ENCODE assay signal across 8 cellular contexts in genomic region chr12:64824500-64825142, GRCh38. TPM values are rescaled to one million over a fixed set of nuclear protein-coding genes. Genes with fewer than 3 reads are reported as not detected.
DNase-seq lines count a peak whose midpoint lies in the region; ATAC-seq lines count a peak whose summit lies in the region.

Gene TBC1D30, plus strand, starts transcription at chr12:64824647. Its CDS starts 233 bp downstream, at chr12:64824880.

- H4K8ac ChIP-seq in trophoblast cell (ENCODE audit: low read depth, low read length): no peak within 1 kb of the TSS

- no peaks in the 10 kb centered on the region for H3K36me3 ChIP-seq in trophoblast cell (ENCODE audit: control insufficient read depth in 1 of 2, insufficient read depth in 2 of 2, low read length in 2 of 2)

- peaks cover 10% of the 10 kb centered on the region for H3K4me1 Mint-ChIP-seq in activated naive CD8-positive, alpha-beta T cell treated with anti-CD3 and anti-CD28 coated beads, Interleukin-2, amount 10 ng/mL, durations not matched to agents 7 days and 5 days

- peaks cover 14 to 15% of the 10 kb centered on the region in 2 experiments for H3K4me1 ChIP-seq in trophoblast cell (ENCODE audit: control insufficient read depth in 1 of 2, insufficient read depth in 2 of 2, low read length in 2 of 2)

- H3K23ac ChIP-seq in trophoblast cell (ENCODE audit: low read length): no peak within 1 kb of the TSS

- POLR2A ChIA-PET in activated naive CD8-positive, alpha-beta T cell treated with anti-CD3 and anti-CD28 coated beads, Interleukin-2, amount 10 ng/mL, durations not matched to agents 7 days and 5 days (lab: Charles Lee): no interaction called here

- H4K91ac ChIP-seq in trophoblast cell (ENCODE audit: low read depth, low read length): no peak within 1 kb of the TSS

- no peaks in the 10 kb centered on the region for H3K9me3 Mint-ChIP-seq in activated naive CD8-positive, alpha-beta T cell treated with anti-CD3 and anti-CD28 coated beads, Interleukin-2, amount 10 ng/mL, durations not matched to agents 7 days and 5 days

- no peak within 1 kb of the TSS for H2AK5ac ChIP-seq in trophoblast cell (ENCODE audit: low read length)

- WGBS in trophoblast cell (ENCODE audit: extremely low coverage, insufficient coverage, insufficient read length): no CpG with 5 or more reads among the region's 69 CpGs

- peaks cover 70% of the 10 kb centered on the region for H3K27me3 Mint-ChIP-seq in activated naive CD8-positive, alpha-beta T cell treated with anti-CD3 and anti-CD28 coated beads, Interleukin-2, amount 10 ng/mL, durations not matched to agents 7 days and 5 days

- H3K4ac ChIP-seq in trophoblast cell (ENCODE audit: low read depth, low read length): no peak within 1 kb of the TSS

- peak; percentile 58 for ATAC-seq in HG03066 (IDR thresholded peaks at IDR 0.05; ENCODE audit: low read depth, unreplicated experiment)
- ATAC-seq in activated naive CD8-positive, alpha-beta T cell treated with anti-CD3 and anti-CD28 coated beads, Interleukin-2, amount 10 ng/mL, durations not matched to agents 7 days and 5 days (ENCODE audit: low read depth): peak; percentile 65
- ATAC-seq in left cardiac atrium: peak; percentile 65 to 89
- no peak for ATAC-seq in HG03108 (IDR thresholded peaks at IDR 0.05; ENCODE audit: unreplicated experiment)

- no peak within 1 kb of the TSS for H2BK120ac ChIP-seq in trophoblast cell (ENCODE audit: insufficient read depth, low read length, poor library complexity)

- intact Hi-C loops in left cardiac atrium (cut with DNase I): no loop called here

- no peaks in the 10 kb centered on the region for H3K79me1 ChIP-seq in trophoblast cell (ENCODE audit: low read length)

- peak within 1 kb of the TSS; percentile 69 for H3K4me3 Mint-ChIP-seq in activated naive CD8-positive, alpha-beta T cell treated with anti-CD3 and anti-CD28 coated beads, Interleukin-2, amount 10 ng/mL, durations not matched to agents 7 days and 5 days

- H2BK5ac ChIP-seq in trophoblast cell (ENCODE audit: low read depth, low read length, poor library complexity): no peak within 1 kb of the TSS

- no peak within 1 kb of the TSS for H3K18ac ChIP-seq in trophoblast cell (ENCODE audit: low read length)

- H3K14ac ChIP-seq in trophoblast cell (ENCODE audit: low read length): no peak within 1 kb of the TSS

- H3K79me2 ChIP-seq in trophoblast cell (ENCODE audit: control insufficient read depth, insufficient read depth, low read length, poor library complexity): no peaks in the 10 kb centered on the region

- H3K9me3 ChIP-seq in trophoblast cell (ENCODE audit: insufficient read depth, low read depth, low read length): peaks cover 7% of the 10 kb centered on the region

- no peak within 1 kb of the TSS for H3K27ac Mint-ChIP-seq in activated naive CD8-positive, alpha-beta T cell treated with anti-CD3 and anti-CD28 coated beads, Interleukin-2, amount 10 ng/mL, durations not matched to agents 7 days and 5 days

- H3K9ac ChIP-seq in trophoblast cell (ENCODE audit: low read length): no peak within 1 kb of the TSS

- H3K27ac ChIP-seq in trophoblast cell (ENCODE audit: low read depth, low read length): no peak within 1 kb of the TSS

- no peaks in the 10 kb centered on the region for H3K36me3 Mint-ChIP-seq in activated naive CD8-positive, alpha-beta T cell treated with anti-CD3 and anti-CD28 coated beads, Interleukin-2, amount 10 ng/mL, durations not matched to agents 7 days and 5 days

- peak; percentile 54 for DNase-seq in GM03348 (ENCODE audit: low spot score)
- peak; percentile 36 for DNase-seq in NCI-H748 treated with DMSO at 0.1 percent for 48 hours (lab: John Stamatoyannopoulos, UW)
- DNase-seq in activated naive CD8-positive, alpha-beta T cell treated with anti-CD3 and anti-CD28 coated beads, Interleukin-2, amount 10 ng/mL, durations not matched to agents 7 days and 5 days: peak; percentile 40
- DNase-seq in left cardiac atrium: no peak
- DNase-seq in trophoblast cell: no peak
- no peak for DNase-seq in kidney glomerular epithelial cell (lab: John Stamatoyannopoulos, UW)

- H2BK12ac ChIP-seq in trophoblast cell (ENCODE audit: low read length): no peak within 1 kb of the TSS

- peak within 1 kb of the TSS; percentile 76 for H3K4me2 ChIP-seq in trophoblast cell (ENCODE audit: low read length)

- peaks cover 25% of the 10 kb centered on the region for H3K27me3 ChIP-seq in trophoblast cell (ENCODE audit: insufficient read depth, low read length)

- peak within 1 kb of the TSS; percentile 66 for H3K4me3 ChIP-seq in trophoblast cell (ENCODE audit: low read depth, low read length)

- H2AFZ ChIP-seq in trophoblast cell (ENCODE audit: insufficient read depth, low read length, poor library complexity): no peak within 1 kb of the TSS

- H4K12ac ChIP-seq in trophoblast cell (ENCODE audit: low read depth, low read length): no peak within 1 kb of the TSS

RNA-seq across cellular contexts. Expression of gene TBC1D30, which starts in this region (rescaled TPM):
- under 1 TPM; 0.17 to 0.23 TPM for total RNA-seq in activated naive CD8-positive, alpha-beta T cell treated with anti-CD3 and anti-CD28 coated beads, Interleukin-2, amount 10 ng/mL, durations not matched to agents 7 days and 5 days
- total RNA-seq in left cardiac atrium: 1 to 10 TPM; 1.3 to 3.0 TPM
- 0.28 and 0.41 TPM in 2 replicates for polyA plus RNA-seq in trophoblast cell (2013)

Comparison
In these comparisons a context has a peak if more than half of its experiments do, and no peak if none do; other contexts are left out.
1. Peak in DNase-seq and ATAC-seq in activated naive CD8-positive, alpha-beta T cell treated with anti-CD3 and anti-CD28 coated beads, Interleukin-2, amount 10 ng/mL, durations not matched to agents 7 days and 5 days; RNA of the gene not detected or under 1 TPM.
2. DNase-seq: peak in GM03348 (single experiment) and NCI-H748 treated with DMSO at 0.1 percent for 48 hours (single experiment); none in left cardiac atrium (single experiment), trophoblast cell (0 of 2) and kidney glomerular epithelial cell (single experiment).